In genomic region chr2:193861557-193861956, GRCh38 we compare ENCODE assay signal across 27 cellular contexts.
DNase-seq lines count a peak whose midpoint lies in the region; ATAC-seq and TF ChIP-seq lines count a peak whose summit lies in the region.
"Had no signal": no experiment of that assay in that cellular context is flagged by ENCODE, and none has a peak within 500 bp of the region (broad histone marks: within the 10 kb centered on the region; RNA-seq: fewer than 3 reads in every experiment).

No MANE protein-coding gene starts in this region.

- CTCF ChIA-PET in OCI-LY7 (lab: Charles Lee; ENCODE audit: unreplicated experiment) = no interaction called here

- POLR2A ChIA-PET in OCI-LY7 (lab: Charles Lee) = interaction anchor here (0.6 kb wide), 1 partner anchor 38 kb away, joined by 3 read pairs; no protein-coding TSS in a partner anchor

- H3K27me3 Mint-ChIP-seq in endodermal cell (ENCODE audit: insufficient read depth) = no peaks in the 10 kb centered on the region
- H3K27me3 Mint-ChIP-seq: activated CD8-positive, alpha-beta T cell treated with anti-CD3 and anti-CD28 coated beads for 36 hours; B cell; naive thymus-derived CD4-positive, alpha-beta T cell had no signal

- no peak overlapping the region for H3K4me3 Mint-ChIP-seq in endodermal cell
- H3K4me3 Mint-ChIP-seq: activated CD8-positive, alpha-beta T cell treated with anti-CD3 and anti-CD28 coated beads for 36 hours; B cell; mesothelial cell of epicardium; naive thymus-derived CD4-positive, alpha-beta T cell had no signal

- H3K9me2 ChIP-seq in OCI-LY7 (ENCODE audit: insufficient read depth, low read length) = no peaks in the 10 kb centered on the region

- no peaks in the 10 kb centered on the region for H4K20me1 ChIP-seq in OCI-LY7 (ENCODE audit: insufficient read depth, low read length)

- peak; percentile 20 for TF ChIP-seq CTCF in GM06990 (IDR thresholded peaks at IDR 0.05; ENCODE audit: insufficient read depth, low read length, poor library complexity, severe bottlenecking)
- TF ChIP-seq CTCF in OCI-LY7 (conservative IDR thresholded peaks at IDR 0.05; ENCODE audit: low read length) = peak; percentile 55
- TF ChIP-seq CTCF in endodermal cell (conservative IDR thresholded peaks at IDR 0.05) = peak; percentile 60

- H2AFZ ChIP-seq in OCI-LY7 (ENCODE audit: low read length) = no peak overlapping the region

- H3K27ac ChIP-seq in OCI-LY7 (ENCODE audit: low read depth, low read length, poor library complexity, severe bottlenecking) (no peak overlapping the region), endodermal cell (ENCODE audit: low read depth, low read length) (no peak overlapping the region)
- H3K27ac ChIP-seq: RWPE1, suprapubic skin, upper lobe of right lung had no signal

- H3K4me1 ChIP-seq in OCI-LY7 (ENCODE audit: insufficient read depth, low read length, poor library complexity, severe bottlenecking) = no peaks in the 10 kb centered on the region
- H3K4me1 ChIP-seq in endodermal cell (ENCODE audit: control insufficient read depth, insufficient read depth, low read length) = no peaks in the 10 kb centered on the region
- H3K4me1 ChIP-seq: suprapubic skin, upper lobe of right lung had no signal

- H3K27ac Mint-ChIP-seq in endodermal cell = no peak overlapping the region
- H3K27ac Mint-ChIP-seq: activated CD8-positive, alpha-beta T cell treated with anti-CD3 and anti-CD28 coated beads for 36 hours; B cell; mesothelial cell of epicardium; naive thymus-derived CD4-positive, alpha-beta T cell had no signal

- H3K4me2 ChIP-seq in OCI-LY7 (ENCODE audit: low read length) = no peak overlapping the region

- no peaks in the 10 kb centered on the region for H3K36me3 ChIP-seq in GM06990 (ENCODE audit: control insufficient read depth, insufficient read depth, low read length)
- no peaks in the 10 kb centered on the region for H3K36me3 ChIP-seq in OCI-LY7 (ENCODE audit: insufficient read depth, low read length)
- H3K36me3 ChIP-seq in endodermal cell (ENCODE audit: control insufficient read depth, insufficient read depth, low read length) = no peaks in the 10 kb centered on the region
- H3K36me3 ChIP-seq: suprapubic skin, upper lobe of right lung had no signal

- ATAC-seq in GM19023 (IDR thresholded peaks at IDR 0.05; ENCODE audit: unreplicated experiment) = no peak
- ATAC-seq: activated CD8-positive, alpha-beta T cell treated with anti-CD3 and anti-CD28 coated beads for 36 hours; left ventricle myocardium superior; naive thymus-derived CD4-positive, alpha-beta T cell; upper lobe of right lung had no signal

- H3K9ac ChIP-seq in endodermal cell (ENCODE audit: extremely low read depth, low read length, poor library complexity, severe bottlenecking) = no peak overlapping the region

- H3K27me3 ChIP-seq in GM06990 (replicated peaks; ENCODE audit: control insufficient read depth, insufficient read depth, low read length) (no peaks in the 10 kb centered on the region), endodermal cell (ENCODE audit: control insufficient read depth, insufficient read depth, low read length, poor library complexity, severe bottlenecking) (no peaks in the 10 kb centered on the region)
- H3K27me3 ChIP-seq: suprapubic skin, upper lobe of right lung had no signal

- no peaks in the 10 kb centered on the region for H3K79me2 ChIP-seq in OCI-LY7 (ENCODE audit: insufficient read depth, low read depth, low read length)

- DNase-seq in GM06990 (ENCODE audit: extremely low read depth, insufficient read length) (no peak), OCI-LY7 (ENCODE audit: low spot score) (no peak), endodermal cell (no peak), DMS53 (lab: John Stamatoyannopoulos, UW) (no peak)
- DNase-seq in activated naive CD4-positive, alpha-beta T cell (lab: John Stamatoyannopoulos, UW) = no peak
- no peak for DNase-seq in activated CD8-positive, alpha-beta memory T cell treated with anti-CD3 and anti-CD28 coated beads, Interleukin-2, amount 50 U/mL, for 48 hours
- DNase-seq: activated CD8-positive, alpha-beta T cell treated with anti-CD3 and anti-CD28 coated beads for 36 hours; activated gamma-delta T cell; activated T-cell treated with anti-CD3 and anti-CD28 coated beads for 4 hours; cerebellar nuclear complex; DMS79; GF-D8; head of caudate nucleus; left ventricle myocardium superior; naive thymus-derived CD4-positive, alpha-beta T cell; NCI-H1694 treated with DMSO at 0.1 percent for 48 hours; NCI-H69; occipital lobe; stimulated activated CD4-positive, alpha-beta T cell treated with anti-CD3 and anti-CD28 coated beads, Interleukin-15, amount 100 ng/mL, for 24 hours; stimulated activated naive CD4-positive, alpha-beta T cell; T-helper 2 cell; upper lobe of right lung had no signal

- no peaks in the 10 kb centered on the region for H3K36me3 Mint-ChIP-seq in endodermal cell (ENCODE audit: low read depth)
- H3K36me3 Mint-ChIP-seq: mesothelial cell of epicardium; naive thymus-derived CD4-positive, alpha-beta T cell had no signal

- H3K9me3 Mint-ChIP-seq in endodermal cell = no peaks in the 10 kb centered on the region
- H3K9me3 Mint-ChIP-seq: mesothelial cell of epicardium had no signal

- intact Hi-C loops in OCI-LY7 (cut with micrococcal nuclease; ENCODE audit: unreplicated experiment) = no loop called here

- no peaks in the 10 kb centered on the region for H3K9me3 ChIP-seq in OCI-LY7 (ENCODE audit: low read length)
- no peaks in the 10 kb centered on the region for H3K9me3 ChIP-seq in endodermal cell (ENCODE audit: control insufficient read depth, low read length)
- H3K9me3 ChIP-seq: suprapubic skin, upper lobe of right lung had no signal

- H3K4me1 Mint-ChIP-seq in endodermal cell = no peaks in the 10 kb centered on the region
- H3K4me1 Mint-ChIP-seq: B cell; mesothelial cell of epicardium; naive thymus-derived CD4-positive, alpha-beta T cell had no signal

- no TSS peak for BruUV-seq in OCI-LY7 (replicated peaks; lab: Mats Ljungman, UMichigan)

- H3K4me3 ChIP-seq in GM06990 (replicated peaks; ENCODE audit: low read depth, low read length) = no peak overlapping the region
- H3K4me3 ChIP-seq in OCI-LY7 (ENCODE audit: low read depth, low read length, poor library complexity, severe bottlenecking) = no peak overlapping the region
- H3K4me3 ChIP-seq in endodermal cell (ENCODE audit: low read length) = no peak overlapping the region
- H3K4me3 ChIP-seq: suprapubic skin, upper lobe of right lung had no signal
